ENCODE assay signal across 19 cellular contexts in the genomic region with DNA sequence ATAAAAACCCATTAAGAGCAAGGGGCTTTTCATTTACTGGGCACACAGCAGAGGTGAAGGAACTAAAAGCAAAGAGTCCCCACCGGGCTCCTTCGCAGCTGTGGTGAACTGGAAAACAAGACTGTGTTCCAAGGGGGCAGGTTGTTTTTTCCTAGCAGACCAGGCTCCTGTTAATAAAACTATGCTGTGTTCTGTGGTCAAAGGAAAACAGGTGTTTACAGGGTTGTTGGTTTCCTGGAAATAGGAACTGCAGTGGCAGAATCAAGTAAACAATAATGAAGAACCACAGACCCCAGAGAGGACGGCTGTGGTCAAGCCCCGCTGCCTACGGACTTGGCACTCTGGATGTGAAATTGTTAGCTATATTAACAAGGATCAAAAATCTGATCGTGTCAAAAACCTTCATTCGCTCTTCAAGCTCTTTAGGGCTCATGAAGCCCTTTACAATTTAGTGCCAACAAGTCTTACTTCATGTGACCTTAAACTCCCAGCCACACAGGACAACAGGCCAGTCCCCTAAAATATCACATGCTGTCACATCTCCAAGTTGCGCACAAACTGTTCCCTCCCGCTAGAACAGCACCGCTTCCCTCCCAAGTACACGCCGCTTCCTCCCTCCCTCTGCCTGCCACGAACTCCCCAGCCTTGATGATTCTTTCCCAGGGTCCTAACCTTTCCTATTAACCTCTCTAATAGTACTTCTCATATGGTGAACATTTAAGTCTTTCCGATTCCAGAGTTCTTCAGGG.
A peak's percentile ranks its signal among the peaks of the same experiment; 100 is the strongest.
DNase-seq lines count a peak whose midpoint lies in the region; ATAC-seq and TF ChIP-seq lines count a peak whose summit lies in the region.
"Had no signal": no experiment of that assay in that cellular context is flagged by ENCODE, and none has a peak within 500 bp of the region (broad histone marks: within the 10 kb centered on the region; RNA-seq: fewer than 3 reads in every experiment).

No MANE protein-coding gene starts in this region.

- H3K27me3 Mint-ChIP-seq in endothelial cell (ENCODE audit: unreplicated experiment) (peaks cover 16% of the 10 kb centered on the region), naive B cell (no peaks in the 10 kb centered on the region)
- peaks cover 13% of the 10 kb centered on the region for H3K27me3 Mint-ChIP-seq in activated CD4-positive, alpha-beta T cell treated with anti-CD3 and anti-CD28 coated beads, Interleukin-2, amount 10 ng/mL, durations not matched to agents 7 days and 5 days

- H3K36me3 Mint-ChIP-seq in endothelial cell (ENCODE audit: low read depth, unreplicated experiment) (peaks cover 40% of the 10 kb centered on the region), naive B cell (peaks cover 11 to 13% of the 10 kb centered on the region in 2 donors)
- no peaks in the 10 kb centered on the region for H3K36me3 Mint-ChIP-seq in activated CD4-positive, alpha-beta T cell treated with anti-CD3 and anti-CD28 coated beads, Interleukin-2, amount 10 ng/mL, durations not matched to agents 7 days and 5 days (ENCODE audit: low read depth)

- no peak overlapping the region for H3K4me3 ChIP-seq in subcutaneous abdominal adipose tissue (ENCODE audit: low read depth in 1 of 5, low read length in 5 of 5)
- H3K4me3 ChIP-seq: adrenal gland had no signal

- peaks cover 0 to 47% (median 20%) of the 10 kb centered on the region in 5 donors for H3K4me1 ChIP-seq in subcutaneous abdominal adipose tissue (ENCODE audit: control insufficient read depth in 5 of 5, insufficient read depth in 5 of 5, low read length in 5 of 5)

- peak overlapping the region; percentile 44 for H3K4me3 Mint-ChIP-seq in endothelial cell (ENCODE audit: unreplicated experiment)
- peak overlapping the region in 7 of 8 donors; percentile 69 to 88 (median 77) for H3K4me3 Mint-ChIP-seq in naive B cell
- H3K4me3 Mint-ChIP-seq in activated CD4-positive, alpha-beta T cell treated with anti-CD3 and anti-CD28 coated beads, Interleukin-2, amount 10 ng/mL, durations not matched to agents 7 days and 5 days: no peak overlapping the region
- H3K4me3 Mint-ChIP-seq: T-helper 1 cell treated with Interleukin-12 subunit alpha and Interleukin-12 subunit beta and Interleukin-4 antibody, amounts not matched to agents 30 μg/mL and 1 μg/mL, for 36 hours had no signal

- no peaks in the 10 kb centered on the region for H3K27me3 ChIP-seq in subcutaneous abdominal adipose tissue (ENCODE audit: control insufficient read depth in 5 of 5, insufficient read depth in 4 of 5, low read length in 5 of 5)
- H3K27me3 ChIP-seq: adrenal gland had no signal

- TF ChIP-seq CTCF in endothelial cell (IDR thresholded peaks at IDR 0.05; ENCODE audit: unreplicated experiment): no peak

- H3K9me3 ChIP-seq in KOPT-K1 (ENCODE audit: insufficient read depth, low read length, poor library complexity, severe bottlenecking) (no peaks in the 10 kb centered on the region), subcutaneous abdominal adipose tissue (ENCODE audit: control insufficient read depth in 5 of 5, low read length in 5 of 5) (no peaks in the 10 kb centered on the region)
- H3K9me3 ChIP-seq: adrenal gland had no signal

- H3K27ac Mint-ChIP-seq in endothelial cell (ENCODE audit: unreplicated experiment) (peak overlapping the region; percentile 79), naive B cell (peak overlapping the region; percentile 25 to 96 (median 76))
- no peak overlapping the region for H3K27ac Mint-ChIP-seq in activated CD4-positive, alpha-beta T cell treated with anti-CD3 and anti-CD28 coated beads, Interleukin-2, amount 10 ng/mL, durations not matched to agents 7 days and 5 days
- H3K27ac Mint-ChIP-seq: activated T-helper 2 cell treated with anti-CD3 and anti-CD28 coated beads, Interferon-gamma antibody, Interleukin-2, Interleukin-4, amounts not matched to agents 10 μg/mL and 5 μg/mL and 100 μg/mL, durations not matched to agents 14 hours and 24 hours and 36 hours; T-helper 1 cell treated with Interleukin-12 subunit alpha and Interleukin-12 subunit beta and Interleukin-4 antibody, amounts not matched to agents 30 μg/mL and 1 μg/mL, for 36 hours had no signal

- H3K27ac ChIP-seq in KOPT-K1 (ENCODE audit: low read depth, low read length, poor library complexity, severe bottlenecking): peak overlapping the region; percentile 37
- H3K27ac ChIP-seq in subcutaneous abdominal adipose tissue (ENCODE audit: low read depth, low read length): peak overlapping the region; percentile 29

- CTCF ChIA-PET in activated CD4-positive, alpha-beta T cell treated with anti-CD3 and anti-CD28 coated beads, Interleukin-2, amount 10 ng/mL, durations not matched to agents 7 days and 5 days (lab: Charles Lee): no interaction called here

- H3K9ac ChIP-seq in subcutaneous abdominal adipose tissue (ENCODE audit: low read length in 5 of 5): no peak overlapping the region

- ATAC-seq in naive B cell (ENCODE audit: low read depth in 2 of 2) (no peak), GM19351 (IDR thresholded peaks at IDR 0.05; ENCODE audit: unreplicated experiment) (no peak)

- H3K4me1 Mint-ChIP-seq in endothelial cell (ENCODE audit: unreplicated experiment) (peaks cover 95% of the 10 kb centered on the region), naive B cell (peaks cover 64 to 68% (median 66%) of the 10 kb centered on the region in 3 donors)
- peaks cover 2% of the 10 kb centered on the region for H3K4me1 Mint-ChIP-seq in activated CD4-positive, alpha-beta T cell treated with anti-CD3 and anti-CD28 coated beads, Interleukin-2, amount 10 ng/mL, durations not matched to agents 7 days and 5 days

- DNase-seq in endothelial cell (ENCODE audit: low spot score) (no peak), naive B cell (no peak), H4 (ENCODE audit: low spot score) (no peak)
- no peak for DNase-seq in activated CD4-positive, alpha-beta T cell treated with anti-CD3 and anti-CD28 coated beads, Interleukin-2, amount 10 ng/mL, durations not matched to agents 7 days and 5 days
- no peak for DNase-seq in activated T-cell treated with anti-CD3 and anti-CD28 coated beads, Interleukin-2, amount 50 U/mL, for 1 hour
- DNase-seq: adrenal gland, cerebellar nuclear complex, DMS153, foreskin melanocyte, Karpas-422, NCI-H1436, NCI-H345, occipital lobe, SHP77 treated with DMSO at 0.1 percent for 48 hours had no signal

- H3K9me3 Mint-ChIP-seq in endothelial cell (ENCODE audit: unreplicated experiment) (no peaks in the 10 kb centered on the region), naive B cell (peaks cover 0 to 2% (median 0%) of the 10 kb centered on the region in 7 donors)
- no peaks in the 10 kb centered on the region for H3K9me3 Mint-ChIP-seq in activated CD4-positive, alpha-beta T cell treated with anti-CD3 and anti-CD28 coated beads, Interleukin-2, amount 10 ng/mL, durations not matched to agents 7 days and 5 days
- H3K9me3 Mint-ChIP-seq: activated T-helper 2 cell treated with anti-CD3 and anti-CD28 coated beads, Interferon-gamma antibody, Interleukin-2, Interleukin-4, amounts not matched to agents 10 μg/mL and 5 μg/mL and 100 μg/mL, durations not matched to agents 14 hours and 24 hours and 36 hours; T-helper 1 cell treated with Interleukin-12 subunit alpha and Interleukin-12 subunit beta and Interleukin-4 antibody, amounts not matched to agents 30 μg/mL and 1 μg/mL, for 36 hours had no signal

- H3K36me3 ChIP-seq in KOPT-K1 (ENCODE audit: insufficient read depth, low read length): no peaks in the 10 kb centered on the region
- H3K36me3 ChIP-seq in subcutaneous abdominal adipose tissue (ENCODE audit: control insufficient read depth in 5 of 5, insufficient read depth in 5 of 5, low read length in 5 of 5): peaks cover 4 to 26% (median 18%) of the 10 kb centered on the region in 5 donors
- H3K36me3 ChIP-seq: adrenal gland had no signal

- POLR2A ChIA-PET in activated CD4-positive, alpha-beta T cell treated with anti-CD3 and anti-CD28 coated beads, Interleukin-2, amount 10 ng/mL, durations not matched to agents 7 days and 5 days (lab: Charles Lee): no interaction called here
